8 cellular contexts compared by ENCODE assay signal in genomic region chr20:62652051-62652893, GRCh38. TPM values are rescaled to one million over a fixed set of nuclear protein-coding genes. Genes with fewer than 3 reads are reported as not detected.
DNase-seq lines count a peak whose midpoint lies in the region; ATAC-seq and TF ChIP-seq lines count a peak whose summit lies in the region.

No MANE protein-coding gene starts in this region.

- H3K23ac ChIP-seq in neuronal stem cell (ENCODE audit: low read depth, low read length, poor library complexity) = peak overlapping the region; percentile 85

- H2AK5ac ChIP-seq in neuronal stem cell (ENCODE audit: low read depth, low read length) = peak overlapping the region; percentile 15

- no peak overlapping the region for H2BK120ac ChIP-seq in neuronal stem cell (ENCODE audit: low read depth, low read length)

- H3F3A ChIP-seq in PC-9 (ENCODE audit: insufficient read depth, low read depth) = peaks cover 53% of the 10 kb centered on the region; the same call in 1 of the 2 replicates

- POLR2A ChIA-PET in PC-9 (lab: Charles Lee; ENCODE audit: unreplicated experiment) = interaction anchor here (0.6 to 0.9 kb wide), 3 partner anchors 9 to 52 kb away, joined by 4 to 5 read pairs (median 4); no protein-coding TSS in a partner anchor

- H3K4me3 ChIP-seq in PC-9 (0 out of 2 replicates have a peak overlapping the region, but pooled peaks have one; percentile 19), neuronal stem cell (ENCODE audit: low read length in 2 of 2) (no peak overlapping the region)

- H3K4me2 ChIP-seq in PC-9 (peak overlapping the region; percentile 64), neuronal stem cell (ENCODE audit: insufficient read depth, low read length, poor library complexity, severe bottlenecking) (no peak overlapping the region)

- peak overlapping the region; percentile 17 for H2BK15ac ChIP-seq in neuronal stem cell (ENCODE audit: low read length)

- H4K91ac ChIP-seq in neuronal stem cell (ENCODE audit: low read depth, low read length, poor library complexity) = no peak overlapping the region

- peak overlapping the region; percentile 17 for H3K18ac ChIP-seq in neuronal stem cell (ENCODE audit: low read length)

- no peaks in the 10 kb centered on the region for H3K9me2 ChIP-seq in PC-9 (ENCODE audit: insufficient read depth)

- DNase-seq in PC-9 = peak; percentile 94
- peak; percentile 86 for DNase-seq in activated effector memory CD4-positive, alpha-beta T cell treated with anti-CD3 and anti-CD28 coated beads, Interleukin-2, amount 50 U/mL, for 16 hours
- DNase-seq in foreskin melanocyte = peak; percentile 96
- no peak for DNase-seq in neuronal stem cell (ENCODE audit: low spot score)
- DNase-seq in superior temporal gyrus (ENCODE audit: extremely low spot score) = peak; percentile 35
- DNase-seq in NCI-H510A treated with DMSO at 0.1 percent for 48 hours (lab: John Stamatoyannopoulos, UW) = no peak

- no CpG with 5 or more reads among the region's 43 CpGs for WGBS in neuronal stem cell (ENCODE audit: extremely low coverage in 2 of 2, insufficient read length in 2 of 2, insufficient replicate concordance in 1 of 2), 2 donors

- H2BK5ac ChIP-seq in neuronal stem cell (ENCODE audit: low read length) = no peak overlapping the region

- CTCF ChIA-PET in PC-9 (lab: Charles Lee) = interaction anchor here (0.6 to 0.8 kb wide), 2 partner anchors 36 to 121 kb away, joined by 3 read pairs; no protein-coding TSS in a partner anchor

- H3K27me3 ChIP-seq in PC-9 (ENCODE audit: insufficient read depth, low read depth) = no peaks in the 10 kb centered on the region
- peaks cover 0 to 36% (median 1%) of the 10 kb centered on the region in 3 experiments for H3K27me3 ChIP-seq in neuronal stem cell (ENCODE audit: control insufficient read depth in 3 of 3, insufficient read depth in 3 of 3, low read depth in 1 of 3, low read length in 3 of 3)

- intact Hi-C loops in PC-9 (cut with micrococcal nuclease; ENCODE audit: unreplicated experiment) = loop anchor here (1.0 to 5.0 kb wide), 3 partner anchors 8 to 350 kb away; partner anchors contain the start of gene ADRM1

- H3K4ac ChIP-seq in neuronal stem cell (ENCODE audit: low read length) = no peak overlapping the region

- no peak overlapping the region for H3K14ac ChIP-seq in neuronal stem cell (ENCODE audit: low read length)

- no peak overlapping the region for H3K9ac ChIP-seq in neuronal stem cell (ENCODE audit: low read depth, low read length, poor library complexity)

- H3K9me3 ChIP-seq in PC-9 (ENCODE audit: insufficient read depth, low read depth) (no peaks in the 10 kb centered on the region), neuronal stem cell (replicated peaks in 1 of 2; ENCODE audit: control insufficient read depth in 2 of 2, insufficient read depth in 1 of 2, low read depth in 1 of 2, low read length in 2 of 2) (no peaks in the 10 kb centered on the region)

- no peak overlapping the region for H4K8ac ChIP-seq in neuronal stem cell (ENCODE audit: low read depth, low read length)

- TF ChIP-seq CTCF in PC-9 (conservative IDR thresholded peaks at IDR 0.05) = no peak

- H3K27ac ChIP-seq in PC-9 = peak overlapping the region; percentile 59
- no peak overlapping the region for H3K27ac ChIP-seq in neuronal stem cell (replicated peaks; ENCODE audit: low read length)

- peaks cover 93% of the 10 kb centered on the region for H4K20me1 ChIP-seq in PC-9 (ENCODE audit: insufficient read depth)

- ATAC-seq in GM18517 (IDR thresholded peaks at IDR 0.05; ENCODE audit: unreplicated experiment) (peak; percentile 78), HG02852 (IDR thresholded peaks at IDR 0.05; ENCODE audit: unreplicated experiment) (peak; percentile 53)

- peak overlapping the region; percentile 41 for H2BK12ac ChIP-seq in neuronal stem cell (ENCODE audit: low read length)

- H3K4me1 ChIP-seq in PC-9 (replicated peaks; ENCODE audit: insufficient read depth) (peaks cover 36% of the 10 kb centered on the region), neuronal stem cell (ENCODE audit: control insufficient read depth in 2 of 2, insufficient read depth in 1 of 2, low read depth in 1 of 2, low read length in 2 of 2) (peaks cover 5% of the 10 kb centered on the region in 2 donors)

- H3K79me2 ChIP-seq in PC-9 (ENCODE audit: low read depth) = peaks cover 98% of the 10 kb centered on the region

- BruUV-seq in PC-9 (replicated peaks; lab: Mats Ljungman, UMichigan) = no TSS peak

- peaks cover 8% of the 10 kb centered on the region for H3K79me1 ChIP-seq in neuronal stem cell (ENCODE audit: low read depth, low read length)

- H3K36me3 ChIP-seq in PC-9 (ENCODE audit: low read depth) (peaks cover 33% of the 10 kb centered on the region; the same call in 1 of the 2 replicates), neuronal stem cell (replicated peaks in 1 of 2; ENCODE audit: control insufficient read depth in 2 of 2, insufficient read depth in 2 of 2, low read length in 2 of 2) (no peaks in the 10 kb centered on the region)

- H2AFZ ChIP-seq in PC-9 (no peak overlapping the region), neuronal stem cell (ENCODE audit: low read length) (peak overlapping the region; percentile 68)

RNA-seq across cellular contexts. Expression of gene SLCO4A1, which starts 10.0 kb away (rescaled TPM):
- 14.1 and 19.3 TPM in 2 replicates for total RNA-seq in PC-9 (2021)
- 3.5 TPM for polyA plus RNA-seq in neuronal stem cell (2013, experiment 1 of 2)
- polyA plus RNA-seq in neuronal stem cell (2013, experiment 2 of 2) = 3.9 TPM

RNA-seq across cellular contexts. Expression of gene NTSR1, which starts 56.4 kb away (rescaled TPM):
- total RNA-seq in PC-9 (2021) = 0.98 and 1.3 TPM in 2 replicates
- 0.28 TPM for polyA plus RNA-seq in neuronal stem cell (2013, experiment 1 of 2)
- polyA plus RNA-seq in neuronal stem cell (2013, experiment 2 of 2) = 0.21 TPM

Comparison
In these comparisons a context has a peak if more than half of its experiments do, and no peak if none do; other contexts are left out.
1. DNase-seq: peak in PC-9 (2 of 2), activated effector memory CD4-positive, alpha-beta T cell treated with anti-CD3 and anti-CD28 coated beads, Interleukin-2, amount 50 U/mL, for 16 hours (single experiment), foreskin melanocyte (single experiment) and superior temporal gyrus (single experiment); none in neuronal stem cell (single experiment) and NCI-H510A treated with DMSO at 0.1 percent for 48 hours (single experiment).